ENCODE assay signal across 20 cellular contexts in the genomic region with DNA sequence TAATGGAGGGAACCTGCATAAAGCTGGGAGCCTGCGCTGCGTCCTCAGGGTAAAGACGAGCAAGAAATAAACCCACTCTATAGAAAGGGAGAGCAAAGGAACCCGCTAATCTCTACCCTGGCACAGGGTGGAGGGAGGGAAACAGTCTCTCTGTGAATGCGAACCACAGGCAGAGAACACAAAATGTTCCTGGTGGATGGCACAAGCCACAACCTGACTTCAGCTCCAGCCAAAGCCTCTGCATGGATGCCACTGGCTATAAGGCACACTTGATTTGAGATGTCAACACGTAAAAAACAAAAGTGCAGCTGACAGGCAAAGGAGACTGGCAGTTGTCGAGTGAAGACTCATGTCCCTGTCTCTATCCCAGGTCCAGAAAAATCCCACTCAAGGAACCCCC. TPM values are rescaled to one million over a fixed set of nuclear protein-coding genes. Genes with fewer than 3 reads are reported as not detected.
"Had no signal": no experiment of that assay in that cellular context is flagged by ENCODE, and none has a peak within 500 bp of the region (broad histone marks: within the 10 kb centered on the region; RNA-seq: fewer than 3 reads in every experiment).

No MANE protein-coding gene starts in this region.

- H3K27ac Mint-ChIP-seq: stimulated activated effector memory CD8-positive, alpha-beta T cell treated with anti-CD3 and anti-CD28 coated beads, Interleukin-12 subunit alpha, Interleukin-12 subunit beta, amount 100 ng/mL, for 72 hours had no signal

- H3K4me3 Mint-ChIP-seq: natural killer cell; stimulated activated effector memory CD8-positive, alpha-beta T cell treated with anti-CD3 and anti-CD28 coated beads, Interleukin-12 subunit alpha, Interleukin-12 subunit beta, amount 100 ng/mL, for 72 hours had no signal

- H3K4me1 ChIP-seq: colonic mucosa had no signal

- H3K36me3 Mint-ChIP-seq: activated naive CD4-positive, alpha-beta T cell treated with anti-CD3 and anti-CD28 coated beads, Interleukin-2, amount 50 U/mL, for 72 hours; natural killer cell had no signal

- DNase-seq: activated CD4-positive, alpha-beta T cell treated with anti-CD3 and anti-CD28 coated beads for 1 hour; activated CD8-positive, alpha-beta memory T cell treated with anti-CD3 and anti-CD28 coated beads for 24 hours; activated CD8-positive, alpha-beta memory T cell treated with anti-CD3 and anti-CD28 coated beads, Interleukin-2, amount 50 U/mL, for 48 hours; activated gamma-delta T cell; amniotic stem cell; caudate nucleus; colonic mucosa; erythroblast; foreskin melanocyte; left colon; natural killer cell; ovary; stimulated activated CD4-positive, alpha-beta T cell treated with anti-CD3 and anti-CD28 coated beads, Interleukin-4, amount 100 ng/mL, for 24 hours; T1000 had no signal

- H3K36me3 ChIP-seq: ovary had no signal

- H3K9me3 Mint-ChIP-seq: activated naive CD4-positive, alpha-beta T cell treated with anti-CD3 and anti-CD28 coated beads, Interleukin-2, amount 50 U/mL, for 72 hours; natural killer cell; stimulated activated effector memory CD8-positive, alpha-beta T cell treated with anti-CD3 and anti-CD28 coated beads, Interleukin-12 subunit alpha, Interleukin-12 subunit beta, amount 100 ng/mL, for 72 hours had no signal

- H3K9me3 ChIP-seq: colonic mucosa, ovary had no signal

- ATAC-seq: activated naive CD4-positive, alpha-beta T cell treated with anti-CD3 and anti-CD28 coated beads, Interleukin-2, amount 50 U/mL, for 72 hours; left colon; natural killer cell; sciatic nerve; stimulated activated effector memory CD8-positive, alpha-beta T cell treated with anti-CD3 and anti-CD28 coated beads, Interleukin-12 subunit alpha, Interleukin-12 subunit beta, amount 100 ng/mL, for 72 hours had no signal

- H3K4me3 ChIP-seq: colonic mucosa, lung, ovary had no signal

- H3K27me3 ChIP-seq: colonic mucosa, ovary had no signal

- H3K27ac ChIP-seq: colonic mucosa, ovary had no signal

RNA-seq across cellular contexts. Expression of gene CHGA, which starts 32.4 kb away (rescaled TPM):
- total RNA-seq: activated naive CD4-positive, alpha-beta T cell treated with anti-CD3 and anti-CD28 coated beads, Interleukin-2, amount 50 U/mL, for 72 hours; natural killer cell; pulmonary artery endothelial cell; sciatic nerve; T-helper 1 cell treated with Interleukin-12 subunit alpha and Interleukin-12 subunit beta and Interleukin-4 antibody, amounts not matched to agents 30 ng/mL and 1 ng/mL, for 36 hours had no signal
